In genomic region chr11:747176-748006, GRCh38 we compare ENCODE assay signal across 8 cellular contexts. TPM values are rescaled to one million over a fixed set of nuclear protein-coding genes. Genes with fewer than 3 reads are reported as not detected.
DNase-seq lines count a peak whose midpoint lies in the region; ATAC-seq lines count a peak whose summit lies in the region.

TALDO1 (plus strand) TSS chr11:747464; CDS start chr11:747482, 18 bp downstream.

- peaks cover 4% of the 10 kb centered on the region for H3K27me3 Mint-ChIP-seq in CD4-positive, CD25-positive, alpha-beta regulatory T cell
- H3K27me3 Mint-ChIP-seq in activated CD8-positive, alpha-beta T cell treated with anti-CD3 and anti-CD28 coated beads, Interleukin-2, amount 10 ng/mL, durations not matched to agents 7 days and 5 days (ENCODE audit: low read depth), result no peaks in the 10 kb centered on the region
- no peaks in the 10 kb centered on the region for H3K27me3 Mint-ChIP-seq in memory B cell

- CTCF ChIA-PET in activated CD8-positive, alpha-beta T cell treated with anti-CD3 and anti-CD28 coated beads, Interleukin-2, amount 10 ng/mL, durations not matched to agents 7 days and 5 days (lab: Charles Lee), result interaction anchor here (0.8 to 2.3 kb wide), 12 partner anchors 12 to 211 kb away, joined by 3 to 12 read pairs (median 4); partner anchors contain the start of gene HRAS

- no peaks in the 10 kb centered on the region for H3K9me3 Mint-ChIP-seq in CD4-positive, CD25-positive, alpha-beta regulatory T cell
- H3K9me3 Mint-ChIP-seq in activated CD8-positive, alpha-beta T cell treated with anti-CD3 and anti-CD28 coated beads, Interleukin-2, amount 10 ng/mL, durations not matched to agents 7 days and 5 days (ENCODE audit: insufficient read depth), result no peaks in the 10 kb centered on the region
- no peaks in the 10 kb centered on the region for H3K9me3 Mint-ChIP-seq in memory B cell

- POLR2A ChIA-PET in activated CD8-positive, alpha-beta T cell treated with anti-CD3 and anti-CD28 coated beads, Interleukin-2, amount 10 ng/mL, durations not matched to agents 7 days and 5 days (lab: Charles Lee), result interaction anchor here (0.7 to 1.6 kb wide), 8 partner anchors 10 to 1129 kb away, joined by 3 to 7 read pairs (median 4); no protein-coding TSS in a partner anchor

- H3K4me1 ChIP-seq in CD4-positive, CD25-positive, alpha-beta regulatory T cell (ENCODE audit: control insufficient read depth, insufficient read depth, low read length, poor library complexity, severe bottlenecking), result peaks cover 32% of the 10 kb centered on the region

- H3K36me3 Mint-ChIP-seq in CD4-positive, CD25-positive, alpha-beta regulatory T cell, result no peaks in the 10 kb centered on the region
- peaks cover 12% of the 10 kb centered on the region for H3K36me3 Mint-ChIP-seq in activated CD8-positive, alpha-beta T cell treated with anti-CD3 and anti-CD28 coated beads, Interleukin-2, amount 10 ng/mL, durations not matched to agents 7 days and 5 days (ENCODE audit: low read depth)
- H3K36me3 Mint-ChIP-seq in memory B cell, result no peaks in the 10 kb centered on the region

- H3K36me3 ChIP-seq in CD4-positive, CD25-positive, alpha-beta regulatory T cell (ENCODE audit: control insufficient read depth, insufficient read depth, low read length), result peaks cover 2% of the 10 kb centered on the region

- H3K27ac ChIP-seq in CD4-positive, CD25-positive, alpha-beta regulatory T cell (ENCODE audit: insufficient read depth, low read length, poor library complexity, severe bottlenecking), result peak within 1 kb of the TSS; percentile 68

- no peaks in the 10 kb centered on the region for H3K9me3 ChIP-seq in CD4-positive, CD25-positive, alpha-beta regulatory T cell (ENCODE audit: control insufficient read depth in 2 of 2, low read length in 2 of 2)

- peak; percentile 83 to 87 for ATAC-seq in CD4-positive, CD25-positive, alpha-beta regulatory T cell (ENCODE audit: low read depth in 2 of 2)
- ATAC-seq in GM19395 (IDR thresholded peaks at IDR 0.05; ENCODE audit: unreplicated experiment) (peak; percentile 72), HG03565 (IDR thresholded peaks at IDR 0.05; ENCODE audit: unreplicated experiment) (peak; percentile 73), memory B cell (ENCODE audit: low read depth) (peak; percentile 88)
- ATAC-seq in activated CD8-positive, alpha-beta T cell treated with anti-CD3 and anti-CD28 coated beads, Interleukin-2, amount 10 ng/mL, durations not matched to agents 7 days and 5 days, result peak; percentile 92

- H3K4me3 ChIP-seq in CD4-positive, CD25-positive, alpha-beta regulatory T cell (ENCODE audit: low read depth, low read length), result peak within 1 kb of the TSS; percentile 79

- DNase-seq in CD4-positive, CD25-positive, alpha-beta regulatory T cell, result peak; percentile 71 to 88 (median 78)
- DNase-seq in NCI-H82 (lab: John Stamatoyannopoulos, UW) (peak; percentile 90), memory B cell (ENCODE audit: low spot score in 2 of 2) (peak; percentile 76 to 79)
- peak; percentile 86 for DNase-seq in activated CD8-positive, alpha-beta T cell treated with anti-CD3 and anti-CD28 coated beads, Interleukin-2, amount 10 ng/mL, durations not matched to agents 7 days and 5 days
- DNase-seq in effector CD8-positive, alpha-beta T cell (lab: John Stamatoyannopoulos, UW), result peak; percentile 65
- DNase-seq in stimulated activated CD8-positive, alpha-beta memory T cell treated with anti-CD3 and anti-CD28 coated beads, Interleukin-12 subunit alpha, Interleukin-12 subunit beta, amount 100 ng/mL, for 24 hours (ENCODE audit: extremely low read depth), result peak; percentile 61

- H3K27ac Mint-ChIP-seq in CD4-positive, CD25-positive, alpha-beta regulatory T cell, result peak within 1 kb of the TSS in 2 of 3 donors; percentile 83 to 93
- H3K27ac Mint-ChIP-seq in activated CD8-positive, alpha-beta T cell treated with anti-CD3 and anti-CD28 coated beads, Interleukin-2, amount 10 ng/mL, durations not matched to agents 7 days and 5 days, result peak within 1 kb of the TSS; percentile 81
- no peak within 1 kb of the TSS for H3K27ac Mint-ChIP-seq in memory B cell

- no peaks in the 10 kb centered on the region for H3K27me3 ChIP-seq in CD4-positive, CD25-positive, alpha-beta regulatory T cell (ENCODE audit: control insufficient read depth, insufficient read depth, low read length)

- peaks cover 9 to 31% (median 20%) of the 10 kb centered on the region in 4 donors for H3K4me1 Mint-ChIP-seq in CD4-positive, CD25-positive, alpha-beta regulatory T cell
- H3K4me1 Mint-ChIP-seq in activated CD8-positive, alpha-beta T cell treated with anti-CD3 and anti-CD28 coated beads, Interleukin-2, amount 10 ng/mL, durations not matched to agents 7 days and 5 days (ENCODE audit: low read depth), result peaks cover 23% of the 10 kb centered on the region
- H3K4me1 Mint-ChIP-seq in memory B cell, result peaks cover 10% of the 10 kb centered on the region

- H3K4me3 Mint-ChIP-seq in CD4-positive, CD25-positive, alpha-beta regulatory T cell, result peak within 1 kb of the TSS; percentile 87 to 95 (median 91)
- H3K4me3 Mint-ChIP-seq in activated CD8-positive, alpha-beta T cell treated with anti-CD3 and anti-CD28 coated beads, Interleukin-2, amount 10 ng/mL, durations not matched to agents 7 days and 5 days, result peak within 1 kb of the TSS; percentile 83
- H3K4me3 Mint-ChIP-seq in memory B cell, result peak within 1 kb of the TSS; percentile 88

RNA-seq across cellular contexts. Expression of gene TALDO1, which starts in this region (rescaled TPM):
- 68.3 TPM for total RNA-seq in CD4-positive, CD25-positive, alpha-beta regulatory T cell
- polyA plus RNA-seq in CD4-positive, CD25-positive, alpha-beta regulatory T cell, result 100 to 1,000 TPM; 227 to 274 (median 240) TPM
- total RNA-seq in activated CD8-positive, alpha-beta T cell treated with anti-CD3 and anti-CD28 coated beads, Interleukin-2, amount 10 ng/mL, durations not matched to agents 7 days and 5 days, result 100 to 1,000 TPM; 278 to 289 TPM

Comparison
In these comparisons a context has a peak if more than half of its experiments do, and no peak if none do; other contexts are left out.
1. Peak in every context shown above with its lines: DNase-seq, ATAC-seq, H3K4me3 ChIP-seq and H3K27ac ChIP-seq.